Comparison of ENCODE assay signal across 13 cellular contexts in the genomic region with DNA sequence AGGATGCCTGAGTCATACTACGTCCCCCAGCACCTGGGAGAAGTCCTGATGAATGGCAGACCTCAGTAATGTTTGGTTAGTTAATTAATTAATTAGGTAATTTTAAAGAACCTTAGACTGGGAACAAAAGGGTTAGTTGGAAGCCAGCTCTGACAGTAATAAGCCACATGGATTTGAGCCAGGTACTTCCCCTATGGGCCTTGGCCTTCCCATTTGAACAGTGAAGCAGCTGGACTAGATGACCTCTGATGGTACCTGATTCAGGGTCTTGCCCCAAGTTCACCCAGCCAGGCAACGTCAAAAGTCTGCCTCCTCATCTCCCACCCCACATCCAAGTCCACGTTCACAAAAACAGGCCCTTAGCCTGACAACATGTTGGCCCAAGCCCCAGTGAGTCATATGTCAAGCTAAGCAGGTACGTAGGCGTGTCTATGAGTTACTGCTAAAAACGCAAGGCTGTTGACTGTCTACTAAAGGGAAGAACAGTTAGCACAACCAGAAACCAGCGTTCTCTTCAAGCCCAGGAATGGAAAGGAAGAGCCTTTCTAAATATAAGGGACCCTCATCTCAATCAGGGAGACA.
A peak's percentile ranks its signal among the peaks of the same experiment; 100 is the strongest.
DNase-seq lines count a peak whose midpoint lies in the region; ATAC-seq, FAIRE-seq and TF ChIP-seq lines count a peak whose summit lies in the region.
"Had no signal": no experiment of that assay in that cellular context is flagged by ENCODE, and none has a peak within 500 bp of the region (broad histone marks: within the 10 kb centered on the region; RNA-seq: fewer than 3 reads in every experiment).

No MANE protein-coding gene starts in this region.

- H4K5ac ChIP-seq in H1 (ENCODE audit: insufficient read length, low read depth, low read length), result no peak overlapping the region

- POLR2A ChIA-PET in H1 (lab: Charles Lee; ENCODE audit: partially characterized antibody), result no interaction called here

- TF ChIP-seq CTCF in H1 (IDR thresholded peaks at IDR 0.05; ENCODE audit: control extremely low read depth in 1 of 3, insufficient read depth in 1 of 3, low read depth in 1 of 3, low read length in 3 of 3) (no peak), prostate gland (IDR thresholded peaks at IDR 0.05) (no peak)

- DNase-seq in LoVo (ENCODE audit: low spot score) (peak; percentile 75), H1 (ENCODE audit: low read depth in 1 of 2, low spot score in 2 of 2) (no peak), prostate gland (ENCODE audit: low spot score) (peak; percentile 82), COR-L47 (lab: John Stamatoyannopoulos, UW) (no peak), EL (no peak), DMS 273 treated with DMSO at 0.1 percent for 48 hours (lab: John Stamatoyannopoulos, UW) (no peak)
- no peak for DNase-seq in activated CD4-positive, alpha-beta T cell treated with anti-CD3 and anti-CD28 coated beads for 4 hours
- DNase-seq: activated CD4-positive, CD25-positive, alpha-beta regulatory T cell treated with anti-CD3 and anti-CD28 coated beads, Interleukin-2, amount 50 U/mL, for 72 hours; activated T-cell treated with anti-CD3 and anti-CD28 coated beads, Interleukin-2, amount 50 U/mL, for 72 hours; CD4-positive, CD25-positive, alpha-beta regulatory T cell; hypothalamus; SW 1271 had no signal

- no peak overlapping the region for H2BK20ac ChIP-seq in H1 (ENCODE audit: low read length)

- no peaks in the 10 kb centered on the region for H3K23me2 ChIP-seq in H1 (ENCODE audit: low read depth, low read length)

- WGBS in H1 (ENCODE audit: extremely low coverage in 1 of 2, insufficient coverage in 1 of 2, insufficient read length in 1 of 2, insufficient replicate concordance in 2 of 2, low coverage in 1 of 2, low lambda C conversion rate in 2 of 2, missing lambda C conversion rate in 1 of 2), 2 experiments, result 80% methylated on average over 7 of the region's 7 CpGs; no CpG with 5 or more reads in 1 of the 2 experiments
- WGBS in prostate gland, result 49% methylated on average over 7 of the region's 7 CpGs

- H3K36me3 ChIP-seq in H1 (ENCODE audit: control insufficient read depth in 2 of 4, insufficient read depth in 4 of 4, low read length in 3 of 4) (no peaks in the 10 kb centered on the region), prostate gland (no peaks in the 10 kb centered on the region)

- H3K4ac ChIP-seq in H1 (replicated peaks; ENCODE audit: insufficient read length, low read depth, low read length), result no peak overlapping the region

- H3K4me2 ChIP-seq in H1 (ENCODE audit: insufficient read depth in 1 of 2, low read depth in 2 of 2, low read length in 2 of 2), result no peak overlapping the region

- no peak overlapping the region for H3K14ac ChIP-seq in H1 (ENCODE audit: insufficient read length)

- TF ChIP-seq POLR2A in H1 (IDR thresholded peaks at IDR 0.05; ENCODE audit: control extremely low read depth in 1 of 2, low read depth in 2 of 2, low read length in 2 of 2), result no peak
- TF ChIP-seq POLR2A in prostate gland (IDR thresholded peaks at IDR 0.05), result no peak

- no peak overlapping the region for H3K27ac ChIP-seq in H1 (ENCODE audit: low read depth, low read length)
- no peak overlapping the region for H3K27ac ChIP-seq in prostate gland

- H2BK12ac ChIP-seq in H1 (ENCODE audit: low read depth, low read length), result no peak overlapping the region

- intact Hi-C loops in prostate gland (cut with DNase I), result no loop called here

- no peaks in the 10 kb centered on the region for H3K79me1 ChIP-seq in H1 (ENCODE audit: low read depth, low read length)

- no peak overlapping the region for H3K23ac ChIP-seq in H1 (ENCODE audit: insufficient read length)

- peak; percentile 50 for ATAC-seq in GM19351 (IDR thresholded peaks at IDR 0.05; ENCODE audit: unreplicated experiment)
- ATAC-seq: activated T-cell treated with anti-CD3 and anti-CD28 coated beads, Interleukin-2, amount 50 U/mL, for 72 hours had no signal

- CTCF ChIA-PET in H1 (lab: Charles Lee; ENCODE audit: partially characterized antibody), result interaction anchor here (0.8 to 1.9 kb wide), 4 partner anchors 13 to 1070 kb away, joined by 3 to 5 read pairs (median 4); no protein-coding TSS in a partner anchor

- H2BK120ac ChIP-seq in H1 (replicated peaks; ENCODE audit: low read depth, low read length), result no peak overlapping the region

- no peak overlapping the region for H2BK5ac ChIP-seq in H1 (ENCODE audit: low read depth, low read length)

- TF ChIP-seq EP300 in H1 (IDR thresholded peaks at IDR 0.05; ENCODE audit: borderline replicate concordance in 1 of 2, low read depth in 2 of 2, low read length in 2 of 2), result no peak

- H3K4me3 ChIP-seq in H1 (ENCODE audit: extremely low read depth in 1 of 4, insufficient read depth in 2 of 4, low read depth in 3 of 4, low read length in 4 of 4) (no peak overlapping the region), prostate gland (no peak overlapping the region)

- no peaks in the 10 kb centered on the region for H3K4me1 ChIP-seq in H1 (replicated peaks in 1 of 4; ENCODE audit: control insufficient read depth in 3 of 4, insufficient read depth in 4 of 4, low read length in 3 of 4)
- no peaks in the 10 kb centered on the region for H3K4me1 ChIP-seq in prostate gland (replicated peaks)

- FAIRE-seq in H1 (lab: Jason Lieb, UNC), result no peak

- no peak overlapping the region for H3K18ac ChIP-seq in H1 (ENCODE audit: extremely low read depth, low read length)

- TF ChIP-seq RAD21 in H1 (IDR thresholded peaks at IDR 0.05 in 1 of 2, conservative IDR thresholded peaks at IDR 0.05 in 1 of 2; ENCODE audit: low read depth in 2 of 2, low read length in 2 of 2), result no peak

- H3K79me2 ChIP-seq in H1 (ENCODE audit: control insufficient read depth in 1 of 2, insufficient read depth in 2 of 2, low read length in 2 of 2), result no peaks in the 10 kb centered on the region

- no peak overlapping the region for H2AK5ac ChIP-seq in H1 (ENCODE audit: low read depth, low read length)

- no peaks in the 10 kb centered on the region for H4K20me1 ChIP-seq in H1 (replicated peaks in 1 of 2; ENCODE audit: control insufficient read depth in 1 of 2, insufficient read depth in 2 of 2, low read length in 2 of 2)

- H3K27me3 ChIP-seq in H1 (replicated peaks in 1 of 4; ENCODE audit: control insufficient read depth in 3 of 4, extremely low read depth in 1 of 4, insufficient read depth in 3 of 4, low read length in 3 of 4) (no peaks in the 10 kb centered on the region), prostate gland (replicated peaks; ENCODE audit: insufficient read depth) (no peaks in the 10 kb centered on the region)

- H3K9me3 ChIP-seq in H1 (ENCODE audit: insufficient read depth in 2 of 2, low read depth in 1 of 2, low read length in 1 of 2) (no peaks in the 10 kb centered on the region), prostate gland (no peaks in the 10 kb centered on the region)

- H2BK15ac ChIP-seq in H1 (ENCODE audit: low read length), result no peak overlapping the region

- H3K9ac ChIP-seq in H1 (replicated peaks in 1 of 4; ENCODE audit: extremely low read depth in 1 of 4, low read depth in 3 of 4, low read length in 3 of 4), result no peak overlapping the region

- H2AFZ ChIP-seq in H1 (ENCODE audit: low read length), result 0 out of 2 replicates have a peak overlapping the region, but pooled peaks have one; percentile 21

- H3K56ac ChIP-seq in H1 (replicated peaks; ENCODE audit: insufficient read length, low read depth, low read length), result no peak overlapping the region

- H4K8ac ChIP-seq in H1 (ENCODE audit: extremely low read depth, insufficient read depth, low read length), result no peak overlapping the region

- no peak overlapping the region for H4K91ac ChIP-seq in H1 (replicated peaks; ENCODE audit: insufficient read length, low read length)

TF ChIP-seq in H1, 55 proteins besides CTCF, POLR2A, EP300 and RAD21:
- TF ChIP-seq SAP30 (IDR thresholded peaks at IDR 0.05; ENCODE audit: insufficient read depth, insufficient replicate concordance, low read length) (no peak), JUND (IDR thresholded peaks at IDR 0.05; ENCODE audit: low read length) (no peak), HDAC6 (IDR thresholded peaks at IDR 0.05; ENCODE audit: low read depth, low read length) (no peak)

Comparison
In these comparisons a context has a peak if more than half of its experiments do, and no peak if none do; other contexts are left out.
1. DNase-seq: peak in LoVo (single experiment) and prostate gland (single experiment); none in H1 (0 of 2), COR-L47 (single experiment), EL (single experiment), activated CD4-positive, alpha-beta T cell treated with anti-CD3 and anti-CD28 coated beads for 4 hours (0 of 2) and DMS 273 treated with DMSO at 0.1 percent for 48 hours (single experiment).